ENCODE assay signal across 1 cellular context in genomic region chr1:225779165-225779564, GRCh38.
A peak's percentile ranks its signal among the peaks of the same experiment; 100 is the strongest.
TF ChIP-seq lines count a peak whose summit lies in the region.

No MANE protein-coding gene starts in this region.

TF ChIP-seq in K562, 482 proteins besides CTCF, POLR2A, EP300 and RAD21:
- TF ChIP-seq SIN3A (IDR thresholded peaks at IDR 0.05; ENCODE audit: borderline replicate concordance in 2 of 2, control insufficient read depth in 1 of 2, low read depth in 2 of 2, low read length in 2 of 2) (0 out of 4 replicates have a peak, but pooled peaks of 1 of the 2 experiments have one; percentile 50), PHF20 (IDR thresholded peaks at IDR 0.05; ENCODE audit: partially characterized antibody) (peak; percentile 28), SMAD4 (CRISPR knock-in tag; conservative IDR thresholded peaks at IDR 0.05) (0 out of 2 replicates have a peak, but pooled peaks have one; percentile 20), TFE3 (CRISPR knock-in tag; IDR thresholded peaks at IDR 0.05) (peak; percentile 50)
